In genomic region chr17:63534078-63534570, GRCh38 we compare ENCODE assay signal across 19 cellular contexts. TPM values are rescaled to one million over a fixed set of nuclear protein-coding genes. Genes with fewer than 3 reads are reported as not detected.
"Had no signal": no experiment of that assay in that cellular context is flagged by ENCODE, and none has a peak within 500 bp of the region (broad histone marks: within the 10 kb centered on the region; RNA-seq: fewer than 3 reads in every experiment).

No MANE protein-coding gene starts in this region.

- H3K4me1 ChIP-seq: SJCRH30 had no signal

- H3K4me3 ChIP-seq: SJCRH30 had no signal

- ATAC-seq: SK-N-SH treated with all-trans-retinoic acid at 6 μM for 48 hours had no signal

- H3K9me3 ChIP-seq: SJCRH30 had no signal

- H3K27ac ChIP-seq: HL-60, SJCRH30 had no signal

- DNase-seq: KBM-7, MV-4-11, NCI-H1048, NCI-H1105, NCI-H1436 treated with DMSO at 0.1 percent for 48 hours, NCI-H1694, NCI-H187 treated with DMSO at 0.1 percent for 48 hours, NCI-H2029 treated with DMSO at 0.1 percent for 48 hours, NCI-H226, NCI-H446, NCI-H524 treated with DMSO at 0.1 percent for 48 hours, NCI-H774, RPMI8226, SHP77 treated with DMSO at 0.1 percent for 48 hours, SJCRH30 had no signal

- H3K36me3 ChIP-seq: SJCRH30 had no signal

RNA-seq across cellular contexts. Expression of gene KCNH6, which starts 11.0 kb away (rescaled TPM):
- total RNA-seq: LHCN-M2, MCF 10A, SJCRH30 had no signal
